ENCODE assay signal across 8 cellular contexts in the genomic region with DNA sequence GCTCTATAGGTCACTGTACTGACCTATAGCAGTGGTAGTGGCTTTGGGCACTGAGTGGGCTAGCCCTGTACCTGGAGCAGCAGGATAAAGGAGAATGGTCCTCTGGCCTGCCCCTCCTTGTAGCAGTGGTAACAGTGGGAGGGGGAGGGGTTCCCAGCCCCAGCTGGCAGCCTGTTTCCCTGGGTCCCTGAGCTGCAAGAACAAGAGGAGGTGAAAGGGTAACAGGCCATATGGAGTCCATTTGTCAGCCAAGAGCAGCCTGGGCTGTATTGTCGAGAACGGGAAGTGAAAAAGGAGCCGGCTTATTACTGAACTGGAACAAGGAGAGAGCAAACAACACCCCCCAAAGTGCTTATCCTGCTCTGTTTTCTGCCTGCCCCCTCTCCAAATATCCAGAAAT.
DNase-seq lines count a peak whose midpoint lies in the region; ATAC-seq, FAIRE-seq and TF ChIP-seq lines count a peak whose summit lies in the region.

No MANE protein-coding gene starts in this region.

- TF ChIP-seq CTCF in progenitor cell of endocrine pancreas (IDR thresholded peaks at IDR 0.05; ENCODE audit: unreplicated experiment): no peak

- H3K27ac Mint-ChIP-seq in dendritic cell treated with granulocyte-macrophage colony-stimulating factor and Interleukin-4, amounts not matched to agents 40 ng/mL and 50 ng/mL, for 4 days: peak overlapping the region; percentile 86
- H3K27ac Mint-ChIP-seq in progenitor cell of endocrine pancreas: peak overlapping the region; percentile 89

- peaks cover 91% of the 10 kb centered on the region for H3K4me1 Mint-ChIP-seq in dendritic cell treated with granulocyte-macrophage colony-stimulating factor and Interleukin-4, amounts not matched to agents 40 ng/mL and 50 ng/mL, for 4 days (ENCODE audit: low read depth)
- H3K4me1 Mint-ChIP-seq in progenitor cell of endocrine pancreas (ENCODE audit: low read depth): peaks cover 37% of the 10 kb centered on the region

- no peak for DNase-seq in Right ventricle myocardium inferior (ENCODE audit: missing footprints)
- DNase-seq in cardiac septum (ENCODE audit: low spot score): no peak
- peak; percentile 78 for DNase-seq in NCI-H146 (lab: John Stamatoyannopoulos, UW)
- DNase-seq in progenitor cell of endocrine pancreas (ENCODE audit: low spot score, unreplicated experiment): no peak
- no peak for DNase-seq in NCI-H226
- DNase-seq in stimulated activated CD4-positive, alpha-beta T cell treated with anti-CD3 and anti-CD28 coated beads, Interleukin-12 subunit alpha, Interleukin-12 subunit beta, amount 100 ng/mL, for 4 hours: no peak
- no peak for DNase-seq in frontal cortex (ENCODE audit: low spot score in 2 of 2)

- no peaks in the 10 kb centered on the region for H3K9me3 Mint-ChIP-seq in dendritic cell treated with granulocyte-macrophage colony-stimulating factor and Interleukin-4, amounts not matched to agents 40 ng/mL and 50 ng/mL, for 4 days
- H3K9me3 Mint-ChIP-seq in progenitor cell of endocrine pancreas (ENCODE audit: low read depth): no peaks in the 10 kb centered on the region

- no peak for FAIRE-seq in frontal cortex (lab: Jason Lieb, UNC)

- intact Hi-C loops in Right ventricle myocardium inferior (cut with DNase I): no loop called here
- intact Hi-C loops in cardiac septum (cut with DNase I): no loop called here
- intact Hi-C loops in dendritic cell treated with granulocyte-macrophage colony-stimulating factor and Interleukin-4, amounts not matched to agents 40 ng/mL and 50 ng/mL, for 4 days (cut with micrococcal nuclease): no loop called here

- H3K36me3 Mint-ChIP-seq in dendritic cell treated with granulocyte-macrophage colony-stimulating factor and Interleukin-4, amounts not matched to agents 40 ng/mL and 50 ng/mL, for 4 days (ENCODE audit: low read depth): peaks cover 41% of the 10 kb centered on the region
- H3K36me3 Mint-ChIP-seq in progenitor cell of endocrine pancreas (ENCODE audit: insufficient read depth): no peaks in the 10 kb centered on the region

- peak; percentile 52 for ATAC-seq in Right ventricle myocardium inferior

- no peaks in the 10 kb centered on the region for H3K27me3 Mint-ChIP-seq in dendritic cell treated with granulocyte-macrophage colony-stimulating factor and Interleukin-4, amounts not matched to agents 40 ng/mL and 50 ng/mL, for 4 days
- H3K27me3 Mint-ChIP-seq in progenitor cell of endocrine pancreas: no peaks in the 10 kb centered on the region

- peak overlapping the region; percentile 35 for H3K4me3 Mint-ChIP-seq in dendritic cell treated with granulocyte-macrophage colony-stimulating factor and Interleukin-4, amounts not matched to agents 40 ng/mL and 50 ng/mL, for 4 days
- H3K4me3 Mint-ChIP-seq in progenitor cell of endocrine pancreas (ENCODE audit: low read depth): no peak overlapping the region
